25 cellular contexts compared by ENCODE assay signal in the genomic region with DNA sequence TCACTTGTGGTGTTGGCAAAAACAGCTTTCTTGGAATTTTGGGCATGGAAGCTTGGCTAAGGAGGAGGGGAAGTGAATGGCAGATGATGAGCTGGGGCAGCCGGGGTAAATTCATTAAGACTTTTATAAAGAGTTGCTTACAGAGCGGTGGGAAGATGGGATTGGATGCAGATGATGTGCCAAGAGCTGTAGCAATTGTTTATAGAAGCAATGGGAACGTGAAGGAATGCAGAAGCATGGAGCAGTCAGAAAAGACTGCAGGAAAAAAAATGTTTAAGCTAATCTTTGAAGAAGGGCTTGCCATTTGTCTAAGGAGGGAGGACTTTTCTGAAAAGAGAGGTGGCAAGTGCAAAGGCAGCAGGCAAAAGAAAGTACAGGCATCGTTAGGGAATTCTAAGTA.
"Had no signal": no experiment of that assay in that cellular context is flagged by ENCODE, and none has a peak within 500 bp of the region (broad histone marks: within the 10 kb centered on the region; RNA-seq: fewer than 3 reads in every experiment).

No MANE protein-coding gene starts in this region.

- ATAC-seq: activated naive CD4-positive, alpha-beta T cell treated with anti-CD3 and anti-CD28 coated beads, Interleukin-2, amount 50 U/mL, for 72 hours; activated naive CD8-positive, alpha-beta T cell treated with anti-CD3 and anti-CD28 coated beads, Interleukin-2, amount 50 U/mL, for 24 hours; activated T-cell treated with anti-CD3 and anti-CD28 coated beads, Interleukin-2, amount 50 U/mL, for 4 hours; Right ventricle myocardium inferior had no signal

- H3K9me3 ChIP-seq: MG63 had no signal

- DNase-seq: activated CD4-positive, alpha-beta memory T cell treated with anti-CD3 and anti-CD28 coated beads for 36 hours; activated CD4-positive, alpha-beta T cell treated with anti-CD3 and anti-CD28 coated beads, Interleukin-2, amount 10 ng/mL, durations not matched to agents 7 days and 5 days; activated CD4-positive, CD25-positive, alpha-beta regulatory T cell; activated CD8-positive, alpha-beta memory T cell treated with anti-CD3 and anti-CD28 coated beads for 24 hours; activated effector memory CD4-positive, alpha-beta T cell treated with anti-CD3 and anti-CD28 coated beads, Interleukin-2, amount 50 U/mL, for 16 hours; activated naive CD4-positive, alpha-beta T cell treated with Interleukin-2 at 50 U/mL for 16 hours; activated naive CD8-positive, alpha-beta T cell treated with anti-CD3 and anti-CD28 coated beads, Interleukin-2, amount 50 U/mL, for 24 hours; activated T-cell treated with anti-CD3 and anti-CD28 coated beads, Interleukin-2, amount 50 U/mL, for 4 hours; amygdala; cerebellar nuclear complex; MG63; MV-4-11; NCI-H1092 treated with DMSO at 0.1 percent for 48 hours; NCI-H1436; NCI-H1694 treated with DMSO at 0.1 percent for 48 hours; NCI-H2029 treated with DMSO at 0.1 percent for 48 hours; NCI-H345; NCI-H510A; NCI-H526 treated with DMSO at 0.1 percent for 48 hours; NCI-H82; T-helper 1 cell had no signal

- H3K27ac ChIP-seq: SK-N-MC, VCaP had no signal

- H3K36me3 ChIP-seq: MG63 had no signal

- H3K4me3 ChIP-seq: MG63, SK-N-MC had no signal
